ENCODE assay signal across 16 cellular contexts in genomic region chr4:145531791-145532190, GRCh38.
"Had no signal": no experiment of that assay in that cellular context is flagged by ENCODE, and none has a peak within 500 bp of the region (broad histone marks: within the 10 kb centered on the region; RNA-seq: fewer than 3 reads in every experiment).

No MANE protein-coding gene starts in this region.

- H3K4me2 ChIP-seq: hepatocyte had no signal

- H3K9me3 ChIP-seq: body of pancreas, thyroid gland, upper lobe of right lung had no signal

- H3K4me1 ChIP-seq: upper lobe of right lung had no signal

- H3K4me3 ChIP-seq: body of pancreas, hepatocyte, thyroid gland, upper lobe of right lung had no signal

- ATAC-seq: body of pancreas, foreskin keratinocyte had no signal

- H3K36me3 Mint-ChIP-seq: activated naive CD4-positive, alpha-beta T cell treated with anti-CD3 and anti-CD28 coated beads, Interleukin-2, amount 50 U/mL, for 24 hours; immature natural killer cell; memory B cell had no signal

- H3K27ac Mint-ChIP-seq: activated naive CD4-positive, alpha-beta T cell treated with anti-CD3 and anti-CD28 coated beads, Interleukin-2, amount 50 U/mL, for 24 hours; immature natural killer cell; memory B cell; stimulated activated naive CD8-positive, alpha-beta T cell treated with anti-CD3 and anti-CD28 coated beads, Interleukin-15, Interleukin-2, amounts not matched to agents 100 ng/mL and 50 ng/mL, for 24 hours had no signal

- H2AFZ ChIP-seq: hepatocyte had no signal

- H3K4me3 Mint-ChIP-seq: activated naive CD4-positive, alpha-beta T cell treated with anti-CD3 and anti-CD28 coated beads, Interleukin-2, amount 50 U/mL, for 24 hours; immature natural killer cell; memory B cell; stimulated activated naive CD8-positive, alpha-beta T cell treated with anti-CD3 and anti-CD28 coated beads, Interleukin-15, Interleukin-2, amounts not matched to agents 100 ng/mL and 50 ng/mL, for 24 hours had no signal

- H3K27me3 ChIP-seq: body of pancreas, foreskin keratinocyte, hepatocyte, thyroid gland, upper lobe of right lung had no signal

- DNase-seq: activated gamma-delta T cell treated with Interleukin-2 at 50 U/mL for 16 hours; activated T-cell treated with anti-CD3 and anti-CD28 coated beads, Interleukin-2, amount 50 U/mL, for 1 hour; central memory CD4-positive, alpha-beta T cell; effector CD8-positive, alpha-beta T cell; foreskin keratinocyte; immature natural killer cell; retina; stimulated activated CD4-positive, alpha-beta T cell treated with anti-CD3 and anti-CD28 coated beads, Interleukin-4, amount 100 ng/mL, for 4 hours; T-helper 1 cell; upper lobe of right lung had no signal

- H3K27ac ChIP-seq: body of pancreas, foreskin keratinocyte, hepatocyte, upper lobe of right lung had no signal

- H3K4me1 Mint-ChIP-seq: activated naive CD4-positive, alpha-beta T cell treated with anti-CD3 and anti-CD28 coated beads, Interleukin-2, amount 50 U/mL, for 24 hours; immature natural killer cell; memory B cell had no signal

- H3K9me3 Mint-ChIP-seq: activated naive CD4-positive, alpha-beta T cell treated with anti-CD3 and anti-CD28 coated beads, Interleukin-2, amount 50 U/mL, for 24 hours; immature natural killer cell; memory B cell; stimulated activated naive CD8-positive, alpha-beta T cell treated with anti-CD3 and anti-CD28 coated beads, Interleukin-15, Interleukin-2, amounts not matched to agents 100 ng/mL and 50 ng/mL, for 24 hours had no signal

- H3K36me3 ChIP-seq: thyroid gland, upper lobe of right lung had no signal
